7 cellular contexts compared by ENCODE assay signal in genomic region chr17:73311428-73311780, GRCh38. TPM values are rescaled to one million over a fixed set of nuclear protein-coding genes. Genes with fewer than 3 reads are reported as not detected.
DNase-seq lines count a peak whose midpoint lies in the region; ATAC-seq and TF ChIP-seq lines count a peak whose summit lies in the region.

No MANE protein-coding gene starts in this region.

- DNase-seq in NT2/D1 (ENCODE audit: low read depth, low spot score) (no peak), endodermal cell (peak; percentile 81), nephron progenitor cell (no peak), Karpas-422 (no peak), NCI-H2081 treated with DMSO at 0.1 percent for 48 hours (lab: John Stamatoyannopoulos, UW) (no peak)

- peak overlapping the region; percentile 91 for H3K27ac Mint-ChIP-seq in endodermal cell
- peak overlapping the region; percentile 54 for H3K27ac Mint-ChIP-seq in nephron progenitor cell

- H3K4me3 Mint-ChIP-seq in endodermal cell (peak overlapping the region; percentile 85), nephron progenitor cell (peak overlapping the region; percentile 98)

- peaks cover 28% of the 10 kb centered on the region for H3K4me1 Mint-ChIP-seq in endodermal cell
- peaks cover 45% of the 10 kb centered on the region for H3K4me1 Mint-ChIP-seq in nephron progenitor cell

- H3K9me3 ChIP-seq in NT2/D1 (ENCODE audit: insufficient read depth, low read length) (peaks cover 7% of the 10 kb centered on the region; the same call in 1 of the 2 replicates), endodermal cell (ENCODE audit: control insufficient read depth, low read length) (no peaks in the 10 kb centered on the region), Karpas-422 (ENCODE audit: low read length) (no peaks in the 10 kb centered on the region)

- H3K9ac ChIP-seq in NT2/D1 (ENCODE audit: insufficient read length, low read depth) (peak overlapping the region; percentile 96), endodermal cell (ENCODE audit: extremely low read depth, low read length, poor library complexity, severe bottlenecking) (peak overlapping the region; percentile 87), Karpas-422 (ENCODE audit: low read length) (no peak overlapping the region)

- no peaks in the 10 kb centered on the region for H3K9me3 Mint-ChIP-seq in endodermal cell
- H3K9me3 Mint-ChIP-seq in nephron progenitor cell = no peaks in the 10 kb centered on the region

- H3K36me3 Mint-ChIP-seq in endodermal cell (ENCODE audit: low read depth) (peaks cover 15% of the 10 kb centered on the region), nephron progenitor cell (ENCODE audit: low read depth) (peaks cover 7% of the 10 kb centered on the region)

- no peak for TF ChIP-seq POLR2A in GM18505 (IDR thresholded peaks at IDR 0.05; ENCODE audit: borderline replicate concordance, extremely low read depth, insufficient read depth, insufficient read length)

- H4K20me1 ChIP-seq in Karpas-422 (ENCODE audit: insufficient read depth, low read depth, low read length) = no peaks in the 10 kb centered on the region

- TF ChIP-seq CTCF in endodermal cell (conservative IDR thresholded peaks at IDR 0.05) (no peak), nephron progenitor cell (IDR thresholded peaks at IDR 0.05) (no peak)

- H3K4me1 ChIP-seq in NT2/D1 (ENCODE audit: insufficient read depth, insufficient read length) (peaks cover 23% of the 10 kb centered on the region), endodermal cell (ENCODE audit: control insufficient read depth, insufficient read depth, low read length) (peaks cover 15% of the 10 kb centered on the region), Karpas-422 (ENCODE audit: low read length) (no peaks in the 10 kb centered on the region)

- H3K4me3 ChIP-seq in NT2/D1 (ENCODE audit: insufficient read length, low read depth) = peak overlapping the region; percentile 99
- H3K4me3 ChIP-seq in endodermal cell (ENCODE audit: low read length) = peak overlapping the region; percentile 98
- no peak overlapping the region for H3K4me3 ChIP-seq in Karpas-422 (ENCODE audit: low read length)

- H3K27ac ChIP-seq in endodermal cell (ENCODE audit: low read depth, low read length) = peak overlapping the region; percentile 95
- H3K27ac ChIP-seq in Karpas-422 (ENCODE audit: low read length) = no peak overlapping the region

- no peaks in the 10 kb centered on the region for H3K27me3 ChIP-seq in NT2/D1 (ENCODE audit: insufficient read depth, insufficient read length)
- H3K27me3 ChIP-seq in endodermal cell (ENCODE audit: control insufficient read depth, insufficient read depth, low read length, poor library complexity, severe bottlenecking) = no peaks in the 10 kb centered on the region
- no peaks in the 10 kb centered on the region for H3K27me3 ChIP-seq in Karpas-422 (ENCODE audit: low read length)

- no peaks in the 10 kb centered on the region for H3K9me2 ChIP-seq in Karpas-422 (replicated peaks; ENCODE audit: insufficient read depth, low read length)

- no peaks in the 10 kb centered on the region for H3K79me2 ChIP-seq in Karpas-422 (ENCODE audit: low read length)

- H3K36me3 ChIP-seq in NT2/D1 (ENCODE audit: insufficient read depth, insufficient read length, low read length) = peaks cover 8% of the 10 kb centered on the region
- peaks cover 18% of the 10 kb centered on the region for H3K36me3 ChIP-seq in endodermal cell (ENCODE audit: control insufficient read depth, insufficient read depth, low read length)
- no peaks in the 10 kb centered on the region for H3K36me3 ChIP-seq in Karpas-422 (ENCODE audit: insufficient read depth, low read length)

- no peak overlapping the region for H3K4me2 ChIP-seq in Karpas-422 (ENCODE audit: low read depth, low read length, poor library complexity, severe bottlenecking)

- 0% methylated on average over 16 to 38 of the region's 38 CpGs for WGBS in endodermal cell (ENCODE audit: insufficient coverage in 1 of 2, insufficient read length in 1 of 2), 2 experiments

- H3K27me3 Mint-ChIP-seq in endodermal cell (ENCODE audit: insufficient read depth) (peaks cover 13% of the 10 kb centered on the region), nephron progenitor cell (ENCODE audit: low read depth, poor library complexity) (peaks cover 14% of the 10 kb centered on the region)

- ATAC-seq in GM18505 (IDR thresholded peaks at IDR 0.05; ENCODE audit: unreplicated experiment) (peak; percentile 9), GM21786 (IDR thresholded peaks at IDR 0.05; ENCODE audit: unreplicated experiment) (peak; percentile 19)

- no peak overlapping the region for H2AFZ ChIP-seq in Karpas-422 (ENCODE audit: low read length)

RNA-seq across cellular contexts. Expression of gene CDC42EP4, which starts 0.4 kb away (rescaled TPM):
- total RNA-seq in endodermal cell = 10 to 100 TPM; 38.5 to 49.7 TPM
- 57.7 TPM for polyA plus RNA-seq in endodermal cell (2013, experiment 1 of 2)
- 49.6 TPM for polyA plus RNA-seq in endodermal cell (2013, experiment 2 of 2)
- total RNA-seq in Karpas-422 (2014; rRNA removed; shearing (Covaris generic); ENCODE audit: low replicate concordance) = not detected in 2 replicates

RNA-seq across cellular contexts. Expression of gene CPSF4L, which starts 49.7 kb away (rescaled TPM):
- under 1 TPM; 0.29 to 0.58 TPM for total RNA-seq in endodermal cell
- polyA plus RNA-seq in endodermal cell (2013, experiment 1 of 2) = not detected
- not detected for polyA plus RNA-seq in endodermal cell (2013, experiment 2 of 2)
- total RNA-seq in Karpas-422 (2014; rRNA removed; shearing (Covaris generic); ENCODE audit: low replicate concordance) = not detected in 2 replicates

Comparison
In these comparisons a context has a peak if more than half of its experiments do, and no peak if none do; other contexts are left out.
1. RNA of gene CDC42EP4, which starts 0.4 kb away (total RNA-seq): 38.5 to 49.7 TPM in endodermal cell; not detected in Karpas-422; every median in the first group is over 10 times any median in the second.